9 cellular contexts compared by ENCODE assay signal in the genomic region with DNA sequence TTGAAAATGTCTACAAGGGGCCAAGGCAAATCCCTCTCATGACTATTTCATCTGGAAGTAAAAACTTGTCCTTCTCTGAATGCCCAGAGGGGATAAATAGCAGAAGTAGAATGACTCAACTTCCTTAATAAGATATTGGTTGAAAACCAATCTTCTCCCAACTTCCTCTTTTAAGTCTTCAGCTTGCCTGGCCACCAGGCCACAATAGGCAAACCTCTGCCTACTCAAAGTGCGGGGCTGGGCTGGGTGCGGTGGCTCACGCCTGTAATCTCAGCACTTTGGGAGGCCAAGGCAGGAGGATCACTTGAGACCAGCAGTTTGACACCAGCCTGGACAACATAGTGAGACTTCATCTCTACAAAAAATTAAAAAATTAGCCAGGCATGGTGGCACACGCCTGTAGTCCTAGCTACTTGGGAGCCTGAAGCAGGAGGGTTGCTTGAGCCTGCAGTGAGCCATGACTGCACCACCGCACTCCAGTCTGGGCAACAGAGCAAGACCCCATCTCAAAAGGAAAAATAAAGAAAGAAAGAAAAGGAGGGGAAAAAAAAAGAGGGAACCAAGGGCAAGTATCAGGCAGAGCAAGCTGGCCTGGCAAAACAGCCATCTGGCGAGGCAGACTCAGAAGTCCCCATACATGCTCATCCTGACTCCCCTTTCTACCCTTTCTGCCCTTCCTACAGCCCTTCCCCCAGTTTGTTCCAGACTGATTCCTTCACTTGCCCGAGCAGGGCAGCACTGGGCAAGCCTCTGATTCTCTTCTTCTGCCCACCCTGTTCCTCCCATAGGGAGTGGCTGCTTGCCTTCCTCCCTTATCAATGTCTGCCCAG. TPM values are rescaled to one million over a fixed set of nuclear protein-coding genes. Genes with fewer than 3 reads are reported as not detected.
DNase-seq lines count a peak whose midpoint lies in the region; ATAC-seq and TF ChIP-seq lines count a peak whose summit lies in the region.
"Had no signal": no experiment of that assay in that cellular context is flagged by ENCODE, and none has a peak within 500 bp of the region (broad histone marks: within the 10 kb centered on the region; RNA-seq: fewer than 3 reads in every experiment).

No MANE protein-coding gene starts in this region.

- H3K27ac Mint-ChIP-seq in CD4-positive, CD25-positive, alpha-beta regulatory T cell: peak overlapping the region; percentile 76 to 90 (median 87)
- peak overlapping the region; percentile 91 for H3K27ac Mint-ChIP-seq in activated naive CD8-positive, alpha-beta T cell

- intact Hi-C loops in lower leg skin (cut with DNase I; ENCODE audit: low total_unique reads): no loop called here

- peaks cover 61% of the 10 kb centered on the region for H3K4me1 ChIP-seq in CD4-positive, CD25-positive, alpha-beta regulatory T cell (ENCODE audit: control insufficient read depth, insufficient read depth, low read length, poor library complexity, severe bottlenecking)

- DNase-seq in CD4-positive, CD25-positive, alpha-beta regulatory T cell: no peak
- DNase-seq in KBM-7 (peak; percentile 92), midbrain (lab: John Stamatoyannopoulos, UW) (peak; percentile 36), lower leg skin (ENCODE audit: low spot score in 2 of 2) (no peak), nucleus accumbens (lab: John Stamatoyannopoulos, UW) (no peak), HK-2 (ENCODE audit: unreplicated experiment) (no peak)
- DNase-seq: NCI-H146 had no signal

- H3K4me1 Mint-ChIP-seq in CD4-positive, CD25-positive, alpha-beta regulatory T cell: peaks cover 33 to 94% (median 61%) of the 10 kb centered on the region in 4 donors
- peaks cover 87% of the 10 kb centered on the region for H3K4me1 Mint-ChIP-seq in activated naive CD8-positive, alpha-beta T cell (ENCODE audit: low read depth)

- no peak for TF ChIP-seq CTCF in lower leg skin (IDR thresholded peaks at IDR 0.05)

- peaks cover 36% of the 10 kb centered on the region for H3K36me3 ChIP-seq in CD4-positive, CD25-positive, alpha-beta regulatory T cell (ENCODE audit: control insufficient read depth, insufficient read depth, low read length)

- peak in 1 of 2 donors; percentile 27 for ATAC-seq in CD4-positive, CD25-positive, alpha-beta regulatory T cell (ENCODE audit: low read depth in 2 of 2)
- no peak for ATAC-seq in HG02938 (IDR thresholded peaks at IDR 0.05; ENCODE audit: unreplicated experiment)

- no peaks in the 10 kb centered on the region for H3K27me3 ChIP-seq in CD4-positive, CD25-positive, alpha-beta regulatory T cell (ENCODE audit: control insufficient read depth, insufficient read depth, low read length)

- 70 to 73% methylated on average over 7 of the region's 7 CpGs for WGBS in lower leg skin, 2 donors

- peaks cover 20% of the 10 kb centered on the region for H3K36me3 Mint-ChIP-seq in CD4-positive, CD25-positive, alpha-beta regulatory T cell
- H3K36me3 Mint-ChIP-seq in activated naive CD8-positive, alpha-beta T cell: peaks cover 13% of the 10 kb centered on the region

- H3K4me3 ChIP-seq in CD4-positive, CD25-positive, alpha-beta regulatory T cell (ENCODE audit: low read depth, low read length): peak overlapping the region; percentile 16
- no peak overlapping the region for H3K4me3 ChIP-seq in lower leg skin (ENCODE audit: low read depth, poor library complexity, severe bottlenecking)

- no peaks in the 10 kb centered on the region for H3K9me3 Mint-ChIP-seq in CD4-positive, CD25-positive, alpha-beta regulatory T cell
- no peaks in the 10 kb centered on the region for H3K9me3 Mint-ChIP-seq in activated naive CD8-positive, alpha-beta T cell (ENCODE audit: low read depth)

- H3K27me3 Mint-ChIP-seq in CD4-positive, CD25-positive, alpha-beta regulatory T cell: no peaks in the 10 kb centered on the region
- no peaks in the 10 kb centered on the region for H3K27me3 Mint-ChIP-seq in activated naive CD8-positive, alpha-beta T cell

- H3K9me3 ChIP-seq in CD4-positive, CD25-positive, alpha-beta regulatory T cell (ENCODE audit: control insufficient read depth in 2 of 2, low read length in 2 of 2): no peaks in the 10 kb centered on the region

- TF ChIP-seq POLR2A in lower leg skin (IDR thresholded peaks at IDR 0.05): no peak

- in situ Hi-C loops in KBM-7 (cut with MboI; ENCODE audit: low pct_unique_long_range_greater_than_20kb, low sequenced_read_pairs): no loop called here

- H3K27ac ChIP-seq in CD4-positive, CD25-positive, alpha-beta regulatory T cell (ENCODE audit: insufficient read depth, low read length, poor library complexity, severe bottlenecking): peak overlapping the region; percentile 47

- peak overlapping the region in 3 of 4 donors; percentile 15 to 78 (median 55) for H3K4me3 Mint-ChIP-seq in CD4-positive, CD25-positive, alpha-beta regulatory T cell
- H3K4me3 Mint-ChIP-seq in activated naive CD8-positive, alpha-beta T cell: peak overlapping the region; percentile 41

RNA-seq across cellular contexts. Expression of gene MAP3K14, which starts 20.6 kb away (rescaled TPM):
- total RNA-seq in CD4-positive, CD25-positive, alpha-beta regulatory T cell: 61.3 TPM
- 1 to 10 TPM; 5.9 to 7.9 (median 6.7) TPM for polyA plus RNA-seq in CD4-positive, CD25-positive, alpha-beta regulatory T cell
- 10 to 100 TPM in 3 of 4 donors, 1 to 10 TPM in 1; 8.1 to 13.0 (median 11.0) TPM for total RNA-seq in lower leg skin

RNA-seq across cellular contexts. Expression of gene SPATA32, which starts 34.3 kb away (rescaled TPM):
- 0.20 TPM for total RNA-seq in CD4-positive, CD25-positive, alpha-beta regulatory T cell
- under 1 TPM in 2 of 4 donors, not detected in 2; 0.36 to 0.60 TPM for polyA plus RNA-seq in CD4-positive, CD25-positive, alpha-beta regulatory T cell
- total RNA-seq in lower leg skin: not detected

Comparison
In these comparisons a context has a peak if more than half of its experiments do, and no peak if none do; other contexts are left out.
1. DNase-seq: peak in KBM-7 (single experiment) and midbrain (single experiment); none in CD4-positive, CD25-positive, alpha-beta regulatory T cell (0 of 3), lower leg skin (0 of 2), nucleus accumbens (0 of 56) and HK-2 (single experiment).